ENCODE assay signal across 8 cellular contexts in the genomic region with DNA sequence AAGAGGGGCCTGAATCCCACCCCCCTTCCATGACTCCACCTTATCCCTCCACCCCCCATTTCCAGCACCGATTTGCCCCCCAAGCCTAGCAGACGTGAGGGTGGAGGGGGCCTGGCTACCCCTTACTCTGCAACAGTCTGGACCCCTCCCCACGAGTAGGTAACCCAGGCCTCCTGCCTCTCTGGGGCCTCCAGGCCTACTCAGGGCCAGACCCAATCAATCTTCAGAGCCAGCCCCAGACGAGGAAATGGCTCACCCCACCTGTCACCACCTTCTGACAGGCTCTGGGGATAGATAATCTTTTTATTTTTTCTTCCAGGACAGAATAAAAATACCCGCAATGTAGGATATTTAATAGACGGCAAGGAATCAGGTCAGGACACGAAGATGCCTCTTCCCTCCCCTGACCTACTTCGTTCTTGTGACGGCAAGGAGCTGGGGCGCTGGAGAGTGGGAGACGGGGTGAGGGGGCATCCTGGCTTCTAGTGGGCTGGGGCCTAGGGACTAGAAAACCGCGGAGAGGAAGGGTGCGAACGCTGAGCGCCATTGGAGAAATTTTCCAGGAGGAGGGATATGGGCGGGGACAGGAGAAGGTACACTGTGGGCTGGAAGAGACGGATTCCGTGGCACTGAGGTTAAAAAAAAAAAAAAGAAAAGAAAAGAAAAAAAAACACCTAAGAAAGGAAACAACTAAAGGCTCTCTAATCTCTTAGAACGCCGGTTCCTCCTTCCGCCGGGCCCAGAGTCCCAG. TPM values are rescaled to one million over a fixed set of nuclear protein-coding genes. Genes with fewer than 3 reads are reported as not detected.
A peak's percentile ranks its signal among the peaks of the same experiment; 100 is the strongest.
DNase-seq lines count a peak whose midpoint lies in the region; TF ChIP-seq lines count a peak whose summit lies in the region.

No MANE protein-coding gene starts in this region.

- peak overlapping the region; percentile 5 for H3K9ac ChIP-seq in parathyroid adenoma

- H3K27ac Mint-ChIP-seq in activated CD4-positive, alpha-beta memory T cell treated with anti-CD3 and anti-CD28 coated beads, Interleukin-2, amount 10 ng/mL, durations not matched to agents 7 days and 5 days, result peak overlapping the region; percentile 83

- no peaks in the 10 kb centered on the region for H3K9me3 ChIP-seq in parathyroid adenoma (ENCODE audit: control insufficient read depth, low read length)

- TF ChIP-seq CTCF in fibroblast of the aortic adventitia (IDR thresholded peaks at IDR 0.05; ENCODE audit: insufficient read depth, low read length) (no peak), parathyroid adenoma (IDR thresholded peaks at IDR 0.05) (no peak)

- peak overlapping the region; percentile 15 for H3K4me3 ChIP-seq in fibroblast of the aortic adventitia (ENCODE audit: low read depth, low read length)
- H3K4me3 ChIP-seq in parathyroid adenoma (ENCODE audit: low read depth, low read length), result peak overlapping the region; percentile 93

- peaks cover 2% of the 10 kb centered on the region for H3K79me2 ChIP-seq in parathyroid adenoma

- H3K4me1 ChIP-seq in parathyroid adenoma, result peaks cover 8% of the 10 kb centered on the region

- peaks cover 37% of the 10 kb centered on the region for H3K27me3 Mint-ChIP-seq in activated CD4-positive, alpha-beta memory T cell treated with anti-CD3 and anti-CD28 coated beads, Interleukin-2, amount 10 ng/mL, durations not matched to agents 7 days and 5 days

- no peaks in the 10 kb centered on the region for H3K9me3 Mint-ChIP-seq in activated CD4-positive, alpha-beta memory T cell treated with anti-CD3 and anti-CD28 coated beads, Interleukin-2, amount 10 ng/mL, durations not matched to agents 7 days and 5 days

- H2AFZ ChIP-seq in parathyroid adenoma, result peak overlapping the region; percentile 85

- peak overlapping the region; percentile 88 for H3K27ac ChIP-seq in parathyroid adenoma

- no peaks in the 10 kb centered on the region for H3K36me3 ChIP-seq in parathyroid adenoma (ENCODE audit: control insufficient read depth, insufficient read depth, low read length)

- CTCF ChIA-PET in activated CD4-positive, alpha-beta memory T cell treated with anti-CD3 and anti-CD28 coated beads, Interleukin-2, amount 10 ng/mL, durations not matched to agents 7 days and 5 days (lab: Charles Lee), result interaction anchor here (0.6 to 7.5 kb wide), 39 partner anchors 12 to 469 kb away, joined by 3 to 229 read pairs (median 5); partner anchors contain the start of genes CWC25, FBXO47, LASP1 and RPL19

- POLR2A ChIA-PET in activated CD4-positive, alpha-beta memory T cell treated with anti-CD3 and anti-CD28 coated beads, Interleukin-2, amount 10 ng/mL, durations not matched to agents 7 days and 5 days (lab: Charles Lee), result interaction anchor here (1.0 to 3.2 kb wide), 16 partner anchors 13 to 300 kb away, joined by 3 to 23 read pairs (median 6); partner anchors contain the start of genes ARL5C, LASP1 and RPL19

- H3K36me3 Mint-ChIP-seq in activated CD4-positive, alpha-beta memory T cell treated with anti-CD3 and anti-CD28 coated beads, Interleukin-2, amount 10 ng/mL, durations not matched to agents 7 days and 5 days (ENCODE audit: low read depth), result peaks cover 10% of the 10 kb centered on the region

- H3K4me1 Mint-ChIP-seq in activated CD4-positive, alpha-beta memory T cell treated with anti-CD3 and anti-CD28 coated beads, Interleukin-2, amount 10 ng/mL, durations not matched to agents 7 days and 5 days, result peaks cover 31% of the 10 kb centered on the region

- DNase-seq in NCI-H524 (lab: John Stamatoyannopoulos, UW) (peak; percentile 66 to 75), NCI-H524 treated with DMSO at 0.1 percent for 48 hours (lab: John Stamatoyannopoulos, UW) (no peak), fibroblast of the aortic adventitia (ENCODE audit: low read depth) (no peak), EL (no peak), NCI-H1048 (lab: John Stamatoyannopoulos, UW) (no peak), pons (ENCODE audit: low spot score) (no peak)
- no peak for DNase-seq in activated CD4-positive, alpha-beta memory T cell treated with anti-CD3 and anti-CD28 coated beads, Interleukin-2, amount 10 ng/mL, durations not matched to agents 7 days and 5 days

- H3K27me3 ChIP-seq in parathyroid adenoma (ENCODE audit: control insufficient read depth, insufficient read depth, low read length), result no peaks in the 10 kb centered on the region

- H3K4me2 ChIP-seq in parathyroid adenoma (ENCODE audit: low read length), result peak overlapping the region; percentile 95

- H3K4me3 Mint-ChIP-seq in activated CD4-positive, alpha-beta memory T cell treated with anti-CD3 and anti-CD28 coated beads, Interleukin-2, amount 10 ng/mL, durations not matched to agents 7 days and 5 days, result peak overlapping the region; percentile 97

RNA-seq across cellular contexts. Expression of gene PLXDC1, which starts 0.9 kb away (rescaled TPM):
- total RNA-seq in activated CD4-positive, alpha-beta memory T cell treated with anti-CD3 and anti-CD28 coated beads, Interleukin-2, amount 10 ng/mL, durations not matched to agents 7 days and 5 days, result 1 to 10 TPM; 7.2 to 7.3 TPM
- total RNA-seq in fibroblast of the aortic adventitia (ENCODE audit: low replicate concordance), result 3.1 and 3.3 TPM in 2 replicates

RNA-seq across cellular contexts. Expression of gene ARL5C, which starts 13.7 kb away (rescaled TPM):
- total RNA-seq in activated CD4-positive, alpha-beta memory T cell treated with anti-CD3 and anti-CD28 coated beads, Interleukin-2, amount 10 ng/mL, durations not matched to agents 7 days and 5 days, result under 1 TPM in 1 of 2 experiments, not detected in 1; 0.15 TPM
- total RNA-seq in fibroblast of the aortic adventitia (ENCODE audit: low replicate concordance), result 2.1 TPM in 1 of 2 replicates, not detected in the other

RNA-seq across cellular contexts. Expression of gene CACNB1, which starts 45.2 kb away (rescaled TPM):
- total RNA-seq in activated CD4-positive, alpha-beta memory T cell treated with anti-CD3 and anti-CD28 coated beads, Interleukin-2, amount 10 ng/mL, durations not matched to agents 7 days and 5 days, result 10 to 100 TPM; 19.5 to 24.0 TPM
- 7.0 and 8.0 TPM in 2 replicates for total RNA-seq in fibroblast of the aortic adventitia (ENCODE audit: low replicate concordance)

RNA-seq across cellular contexts. Expression of gene RPL19, which starts 47.8 kb away (rescaled TPM):
- 1,000 to 10,000 TPM; 1,724 to 1,761 TPM for total RNA-seq in activated CD4-positive, alpha-beta memory T cell treated with anti-CD3 and anti-CD28 coated beads, Interleukin-2, amount 10 ng/mL, durations not matched to agents 7 days and 5 days
- total RNA-seq in fibroblast of the aortic adventitia (ENCODE audit: low replicate concordance), result 944 and 2,108 TPM in 2 replicates

Comparison
In these comparisons a context has a peak if more than half of its experiments do, and no peak if none do; other contexts are left out.
1. DNase-seq: peak in NCI-H524 (2 of 2); none in NCI-H524 treated with DMSO at 0.1 percent for 48 hours (single experiment), activated CD4-positive, alpha-beta memory T cell treated with anti-CD3 and anti-CD28 coated beads, Interleukin-2, amount 10 ng/mL, durations not matched to agents 7 days and 5 days (single experiment), fibroblast of the aortic adventitia (single experiment), EL (single experiment), NCI-H1048 (single experiment) and pons (single experiment).